Comparison of ENCODE assay signal across 8 cellular contexts in genomic region chr9:77176686-77177142, GRCh38. TPM values are rescaled to one million over a fixed set of nuclear protein-coding genes. Genes with fewer than 3 reads are reported as not detected.
DNase-seq lines count a peak whose midpoint lies in the region; ATAC-seq, FAIRE-seq and TF ChIP-seq lines count a peak whose summit lies in the region.

No MANE protein-coding gene starts in this region.

- peaks cover 16% of the 10 kb centered on the region for H3K4me1 Mint-ChIP-seq in activated T-cell treated with anti-CD3 and anti-CD28 coated beads, Interleukin-2, amount 50 U/mL, for 72 hours (ENCODE audit: low read depth)

- BruUV-seq in HepG2 (replicated peaks; lab: Mats Ljungman, UMichigan) = no TSS peak

- H3K4me3 ChIP-seq in adipocyte (ENCODE audit: low read length) = peak overlapping the region; percentile 97
- peak overlapping the region; percentile 68 to 90 (median 78) for H3K4me3 ChIP-seq in HepG2 (replicated peaks in 1 of 3; ENCODE audit: insufficient read depth in 1 of 3, low read depth in 2 of 3, low read length in 3 of 3)
- H3K4me3 ChIP-seq in tibial artery = peak overlapping the region; percentile 61 to 78

- H3K27ac ChIP-seq in HepG2 (ENCODE audit: extremely low read length, insufficient read depth, low read length) (no peak overlapping the region), tibial artery (peak overlapping the region; percentile 74 to 90)

- peak overlapping the region; percentile 56 for H3K27ac Mint-ChIP-seq in activated T-cell treated with anti-CD3 and anti-CD28 coated beads, Interleukin-2, amount 50 U/mL, for 72 hours

- POLR2A ChIA-PET in HepG2 (lab: Yijun Ruan, JAX) = no interaction called here

- peak overlapping the region; percentile 91 for H3K9ac ChIP-seq in adipocyte (ENCODE audit: low read length)
- peak overlapping the region; percentile 23; the same call in 1 of the 2 replicates for H3K9ac ChIP-seq in HepG2 (ENCODE audit: insufficient read depth, low read depth, low read length)

- no peaks in the 10 kb centered on the region for H3K27me3 Mint-ChIP-seq in activated T-cell treated with anti-CD3 and anti-CD28 coated beads, Interleukin-2, amount 50 U/mL, for 72 hours (ENCODE audit: low read depth)

- peaks cover 39% of the 10 kb centered on the region for H3K79me2 ChIP-seq in HepG2 (ENCODE audit: insufficient read depth, low read length)

- H3K36me3 Mint-ChIP-seq in activated T-cell treated with anti-CD3 and anti-CD28 coated beads, Interleukin-2, amount 50 U/mL, for 72 hours (ENCODE audit: insufficient read depth in 2 of 2) = peaks cover 0 to 3% of the 10 kb centered on the region in 2 donors

- no peak for TF ChIP-seq EP300 in HepG2 (IDR thresholded peaks at IDR 0.05; ENCODE audit: low read depth in 2 of 2, low read length in 2 of 2)
- TF ChIP-seq EP300 in HepG2 (CRISPR knock-in tag; IDR thresholded peaks at IDR 0.05; ENCODE audit: borderline replicate concordance) = no peak

- H2AFZ ChIP-seq in HepG2 (ENCODE audit: low read length) = peak overlapping the region; percentile 74

- H4K20me1 ChIP-seq in HepG2 (ENCODE audit: insufficient read depth, low read length) = peaks cover 14% of the 10 kb centered on the region

- intact Hi-C loops in HepG2 (cut with micrococcal nuclease; ENCODE audit: unreplicated experiment) = no loop called here
- intact Hi-C loops in tibial artery (cut with DNase I; ENCODE audit: low total_unique reads) = loop anchor here (5.0 kb wide), 1 partner anchor 779 kb away; no protein-coding TSS in a partner anchor

- no peaks in the 10 kb centered on the region for H3K36me3 ChIP-seq in adipocyte (ENCODE audit: control insufficient read depth, insufficient read depth, low read length, severe bottlenecking)
- no peaks in the 10 kb centered on the region for H3K36me3 ChIP-seq in HepG2 (replicated peaks in 1 of 2; ENCODE audit: control insufficient read depth in 1 of 2, insufficient read depth in 2 of 2, low read length in 2 of 2)
- H3K36me3 ChIP-seq in tibial artery = no peaks in the 10 kb centered on the region

- no peak for TF ChIP-seq POLR2A in HepG2 (IDR thresholded peaks at IDR 0.05; ENCODE audit: insufficient read depth in 1 of 2, low read depth in 2 of 2, low read length in 2 of 2)

- H3K4me1 ChIP-seq in adipocyte (ENCODE audit: control insufficient read depth, insufficient read depth, low read length) (peaks cover 23% of the 10 kb centered on the region), HepG2 (ENCODE audit: insufficient read depth, low read length) (peaks cover 60% of the 10 kb centered on the region), tibial artery (peaks cover 0 to 35% (median 7%) of the 10 kb centered on the region in 4 donors)

- no peak for DNase-seq in activated T-cell treated with anti-CD3 and anti-CD28 coated beads, Interleukin-2, amount 50 U/mL, for 72 hours
- no peak for DNase-seq in activated T-cell treated with anti-CD3 and anti-CD28 coated beads, Interleukin-2, amount 50 U/mL, for 1 hour
- no peak for DNase-seq in adipocyte (ENCODE audit: low read depth)
- DNase-seq in HepG2 (ENCODE audit: low spot score) = no peak
- DNase-seq in tibial artery = no peak

- no peak for ATAC-seq in activated T-cell treated with anti-CD3 and anti-CD28 coated beads, Interleukin-2, amount 50 U/mL, for 72 hours (replicated peaks in 1 of 2)
- ATAC-seq in HepG2 (no peak), GM18858 (IDR thresholded peaks at IDR 0.05; ENCODE audit: unreplicated experiment) (no peak), HG03378 (IDR thresholded peaks at IDR 0.05; ENCODE audit: unreplicated experiment) (no peak), HG03139 (IDR thresholded peaks at IDR 0.05; ENCODE audit: unreplicated experiment) (no peak)

- peak overlapping the region; percentile 79 for H3K4me2 ChIP-seq in HepG2 (ENCODE audit: low read depth, low read length)

- WGBS in HepG2 (ENCODE audit: low lambda C conversion rate) = 0% methylated on average over 3 of the region's 10 CpGs

- no peaks in the 10 kb centered on the region for H3K9me3 ChIP-seq in adipocyte (ENCODE audit: control insufficient read depth, low read length)
- H3K9me3 ChIP-seq in HepG2 (ENCODE audit: low read length) = no peaks in the 10 kb centered on the region
- no peaks in the 10 kb centered on the region for H3K9me3 ChIP-seq in tibial artery

- in situ Hi-C loops in HepG2 (cut with HindIII; ENCODE audit: extremely low pct_ligation_motif_present, low pct_unique_long_range_greater_than_20kb) = no loop called here

- peak overlapping the region; percentile 94 to 96 for H3K4me3 Mint-ChIP-seq in activated T-cell treated with anti-CD3 and anti-CD28 coated beads, Interleukin-2, amount 50 U/mL, for 72 hours

- no peak for FAIRE-seq in HepG2 (lab: Jason Lieb, UNC)

- CTCF ChIA-PET in HepG2 (lab: Yijun Ruan, JAX; ENCODE audit: low intra/inter-chr PET ratio, low total read pairs) = no interaction called here

- TF ChIP-seq CTCF in HepG2 (CRISPR knock-in tag; IDR thresholded peaks at IDR 0.05) = no peak
- no peak for TF ChIP-seq CTCF in tibial artery (IDR thresholded peaks at IDR 0.05)

- H3K9me3 Mint-ChIP-seq in activated T-cell treated with anti-CD3 and anti-CD28 coated beads, Interleukin-2, amount 50 U/mL, for 72 hours = no peaks in the 10 kb centered on the region

- no peaks in the 10 kb centered on the region for H3K27me3 ChIP-seq in adipocyte (replicated peaks; ENCODE audit: control insufficient read depth, insufficient read depth, low read length)
- H3K27me3 ChIP-seq in HepG2 (ENCODE audit: control insufficient read depth in 1 of 2, insufficient read depth in 2 of 2, low read length in 2 of 2) = peaks cover 2 to 17% of the 10 kb centered on the region in 2 experiments; a peak in 2 of 5 replicates
- no peaks in the 10 kb centered on the region for H3K27me3 ChIP-seq in tibial artery

- TF ChIP-seq RAD21 in HepG2 (CRISPR knock-in tag; IDR thresholded peaks at IDR 0.05) = no peak

TF ChIP-seq in HepG2, 621 proteins besides CTCF, POLR2A, EP300 and RAD21 (continues in another document):
- TF ChIP-seq, protein P1, sequence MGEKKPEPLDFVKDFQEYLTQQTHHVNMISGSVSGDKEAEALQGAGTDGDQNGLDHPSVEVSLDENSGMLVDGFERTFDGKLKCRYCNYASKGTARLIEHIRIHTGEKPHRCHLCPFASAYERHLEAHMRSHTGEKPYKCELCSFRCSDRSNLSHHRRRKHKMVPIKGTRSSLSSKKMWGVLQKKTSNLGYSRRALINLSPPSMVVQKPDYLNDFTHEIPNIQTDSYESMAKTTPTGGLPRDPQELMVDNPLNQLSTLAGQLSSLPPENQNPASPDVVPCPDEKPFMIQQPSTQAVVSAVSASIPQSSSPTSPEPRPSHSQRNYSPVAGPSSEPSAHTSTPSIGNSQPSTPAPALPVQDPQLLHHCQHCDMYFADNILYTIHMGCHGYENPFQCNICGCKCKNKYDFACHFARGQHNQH (CRISPR knock-in tag; IDR thresholded peaks at IDR 0.05) = no peak
- TF ChIP-seq PPARG (CRISPR knock-in tag; conservative IDR thresholded peaks at IDR 0.05) = no peak
- TF ChIP-seq HOXA3 (CRISPR knock-in tag; IDR thresholded peaks at IDR 0.05) = no peak

RNA-seq across cellular contexts. Expression of gene VPS13A, which starts 0.6 kb away (rescaled TPM):
- total RNA-seq in activated T-cell treated with anti-CD3 and anti-CD28 coated beads, Interleukin-2, amount 50 U/mL, for 72 hours = 10 to 100 TPM; 29.7 to 30.1 TPM
- 20.4 and 20.8 TPM in 2 replicates for total RNA-seq in HepG2 (2016; rRNA removed; fragmentation: Illumina TruSeq; extraction: Trizol)
- total RNA-seq in HepG2 (2016; cell fraction: cytosol; rRNA removed; fragmentation: Illumina TruSeq; extraction: Trizol; ENCODE audit: low read depth) = 4.6 and 5.1 TPM in 2 replicates
- total RNA-seq in HepG2 (2016; cell fraction: insoluble cytoplasmic fraction; rRNA removed; fragmentation: Illumina TruSeq; extraction: Trizol) = 17.8 and 20.0 TPM in 2 replicates
- 5.2 and 8.2 TPM in 2 replicates for total RNA-seq in HepG2 (2016; cell fraction: membrane; rRNA removed; fragmentation: Illumina TruSeq; extraction: Trizol)
- total RNA-seq in HepG2 (2016; cell fraction: nucleus; rRNA removed; fragmentation: Illumina TruSeq; extraction: Trizol) = 70.7 and 71.9 TPM in 2 replicates
- 20.6 and 20.7 TPM in 2 replicates for polyA plus RNA-seq in HepG2 (2011; rRNA removed)
- polyA plus RNA-seq in HepG2 (2011; cell fraction: cytosol; rRNA removed) = 3.0 and 4.7 TPM in 2 replicates
- 22.3 and 44.1 TPM in 2 replicates for polyA plus RNA-seq in HepG2 (2011; cell fraction: nucleus; rRNA removed)
- 14.6 and 22.8 TPM in 2 replicates for polyA plus RNA-seq in HepG2 (2012)
- 0.70 and 1.0 TPM in 2 replicates for polyA plus RNA-seq in HepG2 (2016; cell fraction: cytosol; fragmentation: Illumina TruSeq; extraction: Trizol; ENCODE audit: low read depth)
- 9.6 and 11.0 TPM in 2 replicates for polyA plus RNA-seq in HepG2 (2016; cell fraction: insoluble cytoplasmic fraction; fragmentation: Illumina TruSeq; extraction: Trizol; ENCODE audit: low read depth)
- 1.2 and 1.3 TPM in 2 replicates for polyA plus RNA-seq in HepG2 (2016; cell fraction: membrane; fragmentation: Illumina TruSeq; extraction: Trizol; ENCODE audit: low read depth)
- 62.8 and 70.5 TPM in 2 replicates for polyA plus RNA-seq in HepG2 (2016; cell fraction: nucleus; fragmentation: Illumina TruSeq; extraction: Trizol; ENCODE audit: insufficient read depth, low read depth)
- 12.5 and 21.9 TPM in 2 replicates for polyA minus RNA-seq in HepG2 (2011; rRNA and poly(A)+ RNA removed; ENCODE audit: low replicate concordance)
- polyA minus RNA-seq in HepG2 (2011; cell fraction: cytosol; rRNA and poly(A)+ RNA removed) = 29.6 and 30.2 TPM in 2 replicates
- polyA minus RNA-seq in HepG2 (2011; cell fraction: nucleus; rRNA and poly(A)+ RNA removed) = 302 and 342 TPM in 2 replicates
